Comparison of ENCODE assay signal across 14 cellular contexts in genomic region chr6:46454691-46455090, GRCh38. TPM values are rescaled to one million over a fixed set of nuclear protein-coding genes. Genes with fewer than 3 reads are reported as not detected.
DNase-seq lines count a peak whose midpoint lies in the region; ATAC-seq and TF ChIP-seq lines count a peak whose summit lies in the region.
"Had no signal": no experiment of that assay in that cellular context is flagged by ENCODE, and none has a peak within 500 bp of the region (broad histone marks: within the 10 kb centered on the region; RNA-seq: fewer than 3 reads in every experiment).

No MANE protein-coding gene starts in this region.

- H2BK5ac ChIP-seq in mesendoderm (ENCODE audit: low read length) = no peak overlapping the region

- H3K23ac ChIP-seq in mesendoderm (ENCODE audit: low read length) = no peak overlapping the region

- H4K5ac ChIP-seq in mesendoderm (ENCODE audit: low read length) = no peak overlapping the region

- no peak overlapping the region for H3K4me3 ChIP-seq in left ventricle myocardium inferior
- no peak overlapping the region for H3K4me3 ChIP-seq in mesendoderm (ENCODE audit: low read length)
- H3K4me3 ChIP-seq: BLaER1 treated with 17β-estradiol and CSF1 and Interleukin-3, amounts not matched to agents 10 nM and 100 nM had no signal

- no peak overlapping the region for H2BK15ac ChIP-seq in mesendoderm (replicated peaks; ENCODE audit: low read depth)

- intact Hi-C loops in left ventricle myocardium inferior (cut with micrococcal nuclease) (no loop called here), left cardiac atrium (cut with DNase I) (no loop called here)

- no peaks in the 10 kb centered on the region for H3K36me3 ChIP-seq in left ventricle myocardium inferior
- no peaks in the 10 kb centered on the region for H3K36me3 ChIP-seq in mesendoderm (ENCODE audit: control insufficient read depth, insufficient read depth, low read length)
- H3K36me3 ChIP-seq: BLaER1 treated with 17β-estradiol and CSF1 and Interleukin-3, amounts not matched to agents 10 nM and 100 nM had no signal

- H3K4ac ChIP-seq in mesendoderm (ENCODE audit: low read depth, low read length) = no peak overlapping the region

- no peak overlapping the region for H3K9ac ChIP-seq in mesendoderm (ENCODE audit: low read length)
- H3K9ac ChIP-seq: BLaER1 treated with 17β-estradiol and CSF1 and Interleukin-3, amounts not matched to agents 10 nM and 100 nM had no signal

- no CpG with 5 or more reads among the region's 1 CpG for WGBS in mesendoderm (ENCODE audit: extremely low coverage, insufficient coverage, low lambda C conversion rate)

- ATAC-seq in left cardiac atrium = no peak

- H3K9me3 ChIP-seq in left ventricle myocardium inferior (replicated peaks) = peaks cover 12% of the 10 kb centered on the region

- TF ChIP-seq CTCF in left ventricle myocardium inferior (IDR thresholded peaks at IDR 0.05; ENCODE audit: borderline replicate concordance) (no peak), VCaP (conservative IDR thresholded peaks at IDR 0.05) (no peak), RWPE1 (conservative IDR thresholded peaks at IDR 0.05; ENCODE audit: low read depth) (no peak)

- no peak for DNase-seq in left ventricle myocardium inferior
- no peak for DNase-seq in left cardiac atrium
- peak; percentile 28 for DNase-seq in mesendoderm
- DNase-seq in RWPE1 (ENCODE audit: low spot score) = no peak
- DNase-seq in NCI-H146 treated with DMSO at 0.1 percent for 48 hours (lab: John Stamatoyannopoulos, UW; ENCODE audit: unreplicated experiment) = no peak
- DNase-seq in NCI-H345 treated with DMSO at 0.1 percent for 48 hours (lab: John Stamatoyannopoulos, UW; ENCODE audit: unreplicated experiment) = no peak
- DNase-seq: ACHN; CD4-positive, CD25-positive, alpha-beta regulatory T cell; DMS 273 treated with DMSO at 0.1 percent for 48 hours; GOT3; H9 had no signal

- no peak overlapping the region for H2AK5ac ChIP-seq in mesendoderm (ENCODE audit: low read length)

- POLR2A ChIA-PET in RWPE1 (lab: Yijun Ruan, JAX; ENCODE audit: low non-redundant PET) = no interaction called here

- peak overlapping the region; percentile 67 for H3K27ac ChIP-seq in left ventricle myocardium inferior (replicated peaks)
- H3K27ac ChIP-seq in VCaP = peak overlapping the region; percentile 79
- no peak overlapping the region for H3K27ac ChIP-seq in mesendoderm (ENCODE audit: low read depth, low read length)
- H3K27ac ChIP-seq in RWPE1 = no peak overlapping the region
- H3K27ac ChIP-seq: BLaER1 treated with 17β-estradiol and CSF1 and Interleukin-3, amounts not matched to agents 10 nM and 100 nM had no signal

- H3K56ac ChIP-seq in mesendoderm (ENCODE audit: low read length) = no peak overlapping the region

- no peak overlapping the region for H2BK120ac ChIP-seq in mesendoderm (ENCODE audit: low read depth, low read length)

- H3K4me1 ChIP-seq in left ventricle myocardium inferior (peaks cover 74% of the 10 kb centered on the region), mesendoderm (ENCODE audit: control insufficient read depth, low read depth, low read length) (peaks cover 2% of the 10 kb centered on the region)
- H3K4me1 ChIP-seq: BLaER1 treated with 17β-estradiol and CSF1 and Interleukin-3, amounts not matched to agents 10 nM and 100 nM had no signal

- H3K79me2 ChIP-seq in mesendoderm (ENCODE audit: control insufficient read depth, insufficient read depth, low read length) = no peaks in the 10 kb centered on the region

- no peaks in the 10 kb centered on the region for H3K79me1 ChIP-seq in mesendoderm (ENCODE audit: low read length)

- H4K8ac ChIP-seq in mesendoderm (ENCODE audit: low read depth, low read length) = no peak overlapping the region

- CTCF ChIA-PET in RWPE1 (lab: Yijun Ruan, JAX) = no interaction called here

- H3K27me3 ChIP-seq in left ventricle myocardium inferior (ENCODE audit: low read depth) (no peaks in the 10 kb centered on the region), mesendoderm (ENCODE audit: insufficient read depth, low read length, poor library complexity) (no peaks in the 10 kb centered on the region)
- H3K27me3 ChIP-seq: BLaER1 treated with 17β-estradiol and CSF1 and Interleukin-3, amounts not matched to agents 10 nM and 100 nM had no signal

- no peak overlapping the region for H3K4me2 ChIP-seq in mesendoderm (ENCODE audit: low read length)
- H3K4me2 ChIP-seq: BLaER1 treated with 17β-estradiol and CSF1 and Interleukin-3, amounts not matched to agents 10 nM and 100 nM had no signal

- no peak overlapping the region for H3K18ac ChIP-seq in mesendoderm (ENCODE audit: low read length)

RNA-seq across cellular contexts. Expression of gene RCAN2, which starts 36.6 kb away (rescaled TPM):
- 312 TPM for total RNA-seq in left ventricle myocardium inferior
- 100 to 1,000 TPM; 112 to 152 TPM for total RNA-seq in left cardiac atrium
- 5.9 TPM for polyA plus RNA-seq in mesendoderm (2013, experiment 1 of 2)
- polyA plus RNA-seq in mesendoderm (2013, experiment 2 of 2) = 6.1 TPM
- total RNA-seq: A172; CD4-positive, CD25-positive, alpha-beta regulatory T cell had no signal

Comparison
In these comparisons a context has a peak if more than half of its experiments do, and no peak if none do; other contexts are left out.
1. H3K27ac ChIP-seq: peak in left ventricle myocardium inferior (single experiment) and VCaP (single experiment); none in mesendoderm (single experiment) and RWPE1 (single experiment).